9 cellular contexts compared by ENCODE assay signal in the genomic region with DNA sequence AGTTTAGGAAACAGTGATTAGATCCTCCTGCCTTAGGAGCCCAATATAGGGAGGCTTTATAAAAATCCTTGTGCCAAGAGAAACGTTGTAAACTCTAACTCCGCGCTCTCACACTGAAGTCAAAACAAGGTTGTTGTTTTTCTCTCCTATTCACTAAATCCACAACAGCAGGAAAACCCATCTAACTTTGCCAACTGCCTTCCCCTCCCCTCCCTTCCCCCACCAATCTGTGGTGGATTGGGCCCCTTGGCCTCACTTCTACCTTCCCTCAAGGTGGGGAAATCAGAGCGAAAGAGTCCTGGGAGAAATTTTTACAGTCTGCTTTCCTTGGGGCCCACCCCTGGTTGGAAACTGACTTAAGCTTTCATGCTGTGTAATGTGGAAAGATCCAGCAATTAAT. TPM values are rescaled to one million over a fixed set of nuclear protein-coding genes. Genes with fewer than 3 reads are reported as not detected.
DNase-seq lines count a peak whose midpoint lies in the region; ATAC-seq and TF ChIP-seq lines count a peak whose summit lies in the region.
"Had no signal": no experiment of that assay in that cellular context is flagged by ENCODE, and none has a peak within 500 bp of the region (broad histone marks: within the 10 kb centered on the region; RNA-seq: fewer than 3 reads in every experiment).

No MANE protein-coding gene starts in this region.

- no peaks in the 10 kb centered on the region for H4K20me1 ChIP-seq in GM23338 (replicated peaks; ENCODE audit: insufficient read depth)

- no peaks in the 10 kb centered on the region for H3K9me3 Mint-ChIP-seq in GM23338

- no peak overlapping the region for H3K27ac Mint-ChIP-seq in GM23338

- peak overlapping the region in 2 of 3 donors; percentile 96 to 99 for H3K9ac ChIP-seq in skeletal muscle tissue (ENCODE audit: low read depth in 1 of 3, low read length in 3 of 3)

- H3K27ac ChIP-seq in GM23338 (ENCODE audit: low read depth) (no peak overlapping the region), VCaP (peak overlapping the region; percentile 95), right atrium auricular region (peak overlapping the region; percentile 97 to 99), skeletal muscle tissue (ENCODE audit: low read depth, low read length) (peak overlapping the region; percentile 98)

- H3K27me3 Mint-ChIP-seq in GM23338 (ENCODE audit: insufficient read depth, low read depth, poor library complexity) = peaks cover 9% of the 10 kb centered on the region

- no peak overlapping the region for H2AFZ ChIP-seq in GM23338

- no peaks in the 10 kb centered on the region for H3K9me2 ChIP-seq in GM23338 (ENCODE audit: insufficient read depth)

- H3K79me2 ChIP-seq in GM23338 (replicated peaks; ENCODE audit: insufficient read depth) = 0 out of 2 replicates have a peak, but pooled peaks cover 4% of the 10 kb centered on the region

- H3K27me3 ChIP-seq in GM23338 (ENCODE audit: insufficient read depth) (no peaks in the 10 kb centered on the region), right atrium auricular region (no peaks in the 10 kb centered on the region), skeletal muscle tissue (ENCODE audit: control insufficient read depth in 3 of 3, insufficient read depth in 3 of 3, low read length in 3 of 3) (no peaks in the 10 kb centered on the region)

- H3K4me3 ChIP-seq in GM23338 = peak overlapping the region; percentile 88
- no peak overlapping the region for H3K4me3 ChIP-seq in right atrium auricular region
- peak overlapping the region; percentile 70 to 92 (median 82) for H3K4me3 ChIP-seq in skeletal muscle tissue (ENCODE audit: low read length in 3 of 3)

- H3K4me1 ChIP-seq in GM23338 (ENCODE audit: insufficient read depth) (peaks cover 49% of the 10 kb centered on the region), right atrium auricular region (peaks cover 0 to 48% of the 10 kb centered on the region in 2 donors), skeletal muscle tissue (ENCODE audit: control insufficient read depth in 3 of 3, insufficient read depth in 3 of 3, low read length in 3 of 3) (peaks cover 39 to 50% (median 44%) of the 10 kb centered on the region in 3 donors)

- peaks cover 9% of the 10 kb centered on the region; the same call in 1 of the 2 replicates for H3F3A ChIP-seq in GM23338 (replicated peaks; ENCODE audit: low read depth)

- H3K4me2 ChIP-seq in GM23338 = peak overlapping the region; percentile 93

- DNase-seq in GM23338 (ENCODE audit: low spot score) (no peak), right atrium auricular region (ENCODE audit: low spot score) (no peak), HUDEP-2 (lab: John Stamatoyannopoulos, UW; ENCODE audit: unreplicated experiment in 76 of 76) (no peak), HT-29 (ENCODE audit: low spot score) (no peak)
- DNase-seq in stimulated activated CD4-positive, alpha-beta T cell treated with anti-CD3 and anti-CD28 coated beads, Interleukin-1b, Interleukin-23, amount 100 ng/mL, for 48 hours = no peak

- H3K4me3 Mint-ChIP-seq in GM23338 = peak overlapping the region; percentile 85

- H3K36me3 Mint-ChIP-seq in GM23338 (ENCODE audit: low read depth) = no peaks in the 10 kb centered on the region; the same call in 2 of the 3 replicates

- TF ChIP-seq CTCF in GM23338 (conservative IDR thresholded peaks at IDR 0.05; ENCODE audit: low read depth in 2 of 2) (no peak), VCaP (conservative IDR thresholded peaks at IDR 0.05) (no peak), right atrium auricular region (IDR thresholded peaks at IDR 0.05) (no peak)

- H3K4me1 Mint-ChIP-seq in GM23338 = peaks cover 68% of the 10 kb centered on the region

- ATAC-seq in GM23338 = no peak
- ATAC-seq in HG02571 (IDR thresholded peaks at IDR 0.05; ENCODE audit: unreplicated experiment) = no peak

- H3K9me3 ChIP-seq in right atrium auricular region (no peaks in the 10 kb centered on the region), skeletal muscle tissue (ENCODE audit: control insufficient read depth in 3 of 3, low read length in 3 of 3) (no peaks in the 10 kb centered on the region)

- H3K36me3 ChIP-seq in GM23338 (ENCODE audit: insufficient read depth) (no peaks in the 10 kb centered on the region), right atrium auricular region (peaks cover 8% of the 10 kb centered on the region), skeletal muscle tissue (ENCODE audit: control insufficient read depth in 3 of 3, insufficient read depth in 3 of 3, low read length in 3 of 3) (peaks cover 3 to 9% (median 4%) of the 10 kb centered on the region in 3 donors)

TF ChIP-seq in GM23338, 12 proteins besides CTCF, POLR2A, EP300 and RAD21 (continues in another document):
- TF ChIP-seq, protein P1, sequence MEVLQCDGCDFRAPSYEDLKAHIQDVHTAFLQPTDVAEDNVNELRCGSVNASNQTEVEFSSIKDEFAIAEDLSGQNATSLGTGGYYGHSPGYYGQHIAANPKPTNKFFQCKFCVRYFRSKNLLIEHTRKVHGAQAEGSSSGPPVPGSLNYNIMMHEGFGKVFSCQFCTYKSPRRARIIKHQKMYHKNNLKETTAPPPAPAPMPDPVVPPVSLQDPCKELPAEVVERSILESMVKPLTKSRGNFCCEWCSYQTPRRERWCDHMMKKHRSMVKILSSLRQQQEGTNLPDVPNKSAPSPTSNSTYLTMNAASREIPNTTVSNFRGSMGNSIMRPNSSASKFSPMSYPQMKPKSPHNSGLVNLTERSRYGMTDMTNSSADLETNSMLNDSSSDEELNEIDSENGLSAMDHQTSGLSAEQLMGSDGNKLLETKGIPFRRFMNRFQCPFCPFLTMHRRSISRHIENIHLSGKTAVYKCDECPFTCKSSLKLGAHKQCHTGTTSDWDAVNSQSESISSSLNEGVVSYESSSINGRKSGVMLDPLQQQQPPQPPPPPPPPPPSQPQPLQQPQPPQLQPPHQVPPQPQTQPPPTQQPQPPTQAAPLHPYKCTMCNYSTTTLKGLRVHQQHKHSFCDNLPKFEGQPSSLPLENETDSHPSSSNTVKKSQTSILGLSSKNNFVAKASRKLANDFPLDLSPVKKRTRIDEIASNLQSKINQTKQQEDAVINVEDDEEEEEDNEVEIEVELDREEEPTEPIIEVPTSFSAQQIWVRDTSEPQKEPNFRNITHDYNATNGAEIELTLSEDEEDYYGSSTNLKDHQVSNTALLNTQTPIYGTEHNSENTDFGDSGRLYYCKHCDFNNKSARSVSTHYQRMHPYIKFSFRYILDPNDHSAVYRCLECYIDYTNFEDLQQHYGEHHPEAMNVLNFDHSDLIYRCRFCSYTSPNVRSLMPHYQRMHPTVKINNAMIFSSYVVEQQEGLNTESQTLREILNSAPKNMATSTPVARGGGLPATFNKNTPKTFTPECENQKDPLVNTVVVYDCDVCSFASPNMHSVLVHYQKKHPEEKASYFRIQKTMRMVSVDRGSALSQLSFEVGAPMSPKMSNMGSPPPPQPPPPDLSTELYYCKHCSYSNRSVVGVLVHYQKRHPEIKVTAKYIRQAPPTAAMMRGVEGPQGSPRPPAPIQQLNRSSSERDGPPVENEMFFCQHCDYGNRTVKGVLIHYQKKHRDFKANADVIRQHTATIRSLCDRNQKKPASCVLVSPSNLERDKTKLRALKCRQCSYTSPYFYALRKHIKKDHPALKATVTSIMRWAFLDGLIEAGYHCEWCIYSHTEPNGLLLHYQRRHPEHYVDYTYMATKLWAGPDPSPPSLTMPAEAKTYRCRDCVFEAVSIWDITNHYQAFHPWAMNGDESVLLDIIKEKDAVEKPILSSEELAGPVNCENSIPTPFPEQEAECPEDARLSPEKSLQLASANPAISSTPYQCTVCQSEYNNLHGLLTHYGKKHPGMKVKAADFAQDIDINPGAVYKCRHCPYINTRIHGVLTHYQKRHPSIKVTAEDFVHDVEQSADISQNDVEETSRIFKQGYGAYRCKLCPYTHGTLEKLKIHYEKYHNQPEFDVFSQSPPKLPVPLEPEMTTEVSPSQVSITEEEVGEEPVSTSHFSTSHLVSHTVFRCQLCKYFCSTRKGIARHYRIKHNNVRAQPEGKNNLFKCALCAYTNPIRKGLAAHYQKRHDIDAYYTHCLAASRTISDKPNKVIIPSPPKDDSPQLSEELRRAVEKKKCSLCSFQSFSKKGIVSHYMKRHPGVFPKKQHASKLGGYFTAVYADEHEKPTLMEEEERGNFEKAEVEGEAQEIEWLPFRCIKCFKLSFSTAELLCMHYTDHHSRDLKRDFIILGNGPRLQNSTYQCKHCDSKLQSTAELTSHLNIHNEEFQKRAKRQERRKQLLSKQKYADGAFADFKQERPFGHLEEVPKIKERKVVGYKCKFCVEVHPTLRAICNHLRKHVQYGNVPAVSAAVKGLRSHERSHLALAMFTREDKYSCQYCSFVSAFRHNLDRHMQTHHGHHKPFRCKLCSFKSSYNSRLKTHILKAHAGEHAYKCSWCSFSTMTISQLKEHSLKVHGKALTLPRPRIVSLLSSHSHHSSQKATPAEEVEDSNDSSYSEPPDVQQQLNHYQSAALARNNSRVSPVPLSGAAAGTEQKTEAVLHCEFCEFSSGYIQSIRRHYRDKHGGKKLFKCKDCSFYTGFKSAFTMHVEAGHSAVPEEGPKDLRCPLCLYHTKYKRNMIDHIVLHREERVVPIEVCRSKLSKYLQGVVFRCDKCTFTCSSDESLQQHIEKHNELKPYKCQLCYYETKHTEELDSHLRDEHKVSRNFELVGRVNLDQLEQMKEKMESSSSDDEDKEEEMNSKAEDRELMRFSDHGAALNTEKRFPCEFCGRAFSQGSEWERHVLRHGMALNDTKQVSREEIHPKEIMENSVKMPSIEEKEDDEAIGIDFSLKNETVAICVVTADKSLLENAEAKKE (CRISPR knock-in tag; IDR thresholded peaks at IDR 0.05) = no peak
- no peak for TF ChIP-seq STAT1 (IDR thresholded peaks at IDR 0.05; ENCODE audit: unreplicated experiment)
- no peak for TF ChIP-seq ZNF114 (CRISPR knock-in tag; IDR thresholded peaks at IDR 0.05)
- TF ChIP-seq CREB1 (CRISPR knock-in tag; IDR thresholded peaks at IDR 0.05; ENCODE audit: low read depth) = no peak

RNA-seq across cellular contexts. Expression of a gene that starts 1.4 kb away (rescaled TPM):
- 4.3 and 4.6 TPM in 2 replicates for total RNA-seq in GM23338 (2014; rRNA removed; shearing (Covaris generic))
- 8.9 and 12.2 TPM in 2 replicates for polyA plus RNA-seq in GM23338 (2016; fragmentation: Nextera tagmentation; extraction: Ambion mirVana)
- total RNA-seq in right atrium auricular region (10 to 100 TPM in 1 of 2 donors, 1 to 10 TPM in 1; 9.6 to 10.1 TPM), skeletal muscle tissue (5.2 TPM)
- 8.0 and 9.8 TPM in 2 replicates for total RNA-seq in HT-29 (2014; rRNA removed; shearing (Covaris generic))

RNA-seq across cellular contexts. Expression of a gene that starts 42.4 kb away (rescaled TPM):
- 0.35 and 0.76 TPM in 2 replicates for total RNA-seq in GM23338 (2014; rRNA removed; shearing (Covaris generic))
- polyA plus RNA-seq in GM23338 (2016; fragmentation: Nextera tagmentation; extraction: Ambion mirVana) = 0.05 and 0.11 TPM in 2 replicates
- total RNA-seq in right atrium auricular region (1 to 10 TPM in 1 of 2 donors, under 1 TPM in 1; 0.74 to 1.1 TPM), skeletal muscle tissue (not detected)
- not detected in 2 replicates for total RNA-seq in HT-29 (2014; rRNA removed; shearing (Covaris generic))
- total RNA-seq: glomerular endothelial cell had no signal

RNA-seq across cellular contexts. Expression of a gene that starts 59.2 kb away (rescaled TPM):
- not detected in 2 replicates for total RNA-seq in GM23338 (2014; rRNA removed; shearing (Covaris generic))
- polyA plus RNA-seq in GM23338 (2016; fragmentation: Nextera tagmentation; extraction: Ambion mirVana) = not detected in 2 replicates
- total RNA-seq in right atrium auricular region (not detected), skeletal muscle tissue (not detected)
- total RNA-seq in HT-29 (2014; rRNA removed; shearing (Covaris generic)) = not detected in 2 replicates
- total RNA-seq: glomerular endothelial cell had no signal

Comparison
In these comparisons a context has a peak if more than half of its experiments do, and no peak if none do; other contexts are left out.
1. H3K4me3 ChIP-seq: peak in GM23338 (single experiment) and skeletal muscle tissue (3 of 3); none in right atrium auricular region (0 of 2).